In the genomic region with DNA sequence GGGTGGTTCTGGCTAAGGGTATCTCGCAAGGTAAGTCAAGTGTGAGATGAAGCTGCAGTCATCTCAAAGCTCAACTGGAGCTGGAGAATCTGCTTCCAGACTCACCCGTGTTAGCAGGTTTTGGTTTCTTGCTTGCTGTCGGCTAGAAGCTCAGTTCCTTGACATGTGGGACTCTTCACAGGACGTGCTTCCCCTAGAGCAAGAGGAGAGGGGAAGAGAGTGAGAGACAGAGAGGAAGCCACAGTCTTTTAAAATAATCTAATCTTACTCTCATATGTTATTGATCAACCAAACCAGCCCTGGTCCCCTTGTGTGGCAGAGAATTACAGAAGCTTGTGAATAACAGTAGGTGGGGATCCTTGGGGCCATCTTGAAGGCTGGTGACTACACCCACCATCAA, we compare ENCODE assay signal across 8 cellular contexts.
DNase-seq lines count a peak whose midpoint lies in the region; ATAC-seq and TF ChIP-seq lines count a peak whose summit lies in the region.

No MANE protein-coding gene starts in this region.

- no peaks in the 10 kb centered on the region for H3K9me3 Mint-ChIP-seq in activated CD8-positive, alpha-beta T cell treated with anti-CD3 and anti-CD28 coated beads, Interleukin-2, amount 10 ng/mL, durations not matched to agents 7 days and 5 days (ENCODE audit: insufficient read depth)
- H3K9me3 Mint-ChIP-seq in activated CD8-positive, alpha-beta T cell treated with anti-CD3 and anti-CD28 coated beads for 36 hours: no peaks in the 10 kb centered on the region
- no peaks in the 10 kb centered on the region for H3K9me3 Mint-ChIP-seq in T-helper 2 cell treated with Interferon-gamma antibody and Interleukin-4, amounts not matched to agents 5 μg/mL and 100 μg/mL, for 36 hours
- H3K9me3 Mint-ChIP-seq in stimulated activated effector memory CD8-positive, alpha-beta T cell treated with anti-CD3 and anti-CD28 coated beads, Interleukin-12 subunit alpha, Interleukin-12 subunit beta, amount 100 ng/mL, for 72 hours: no peaks in the 10 kb centered on the region

- intact Hi-C loops in activated CD8-positive, alpha-beta T cell treated with anti-CD3 and anti-CD28 coated beads for 36 hours (cut with micrococcal nuclease): loop anchor here (5.0 kb wide), 2 partner anchors 503 to 548 kb away; no protein-coding TSS in a partner anchor

- H3K4me3 Mint-ChIP-seq in activated CD8-positive, alpha-beta T cell treated with anti-CD3 and anti-CD28 coated beads, Interleukin-2, amount 10 ng/mL, durations not matched to agents 7 days and 5 days: no peak overlapping the region
- H3K4me3 Mint-ChIP-seq in activated CD8-positive, alpha-beta T cell treated with anti-CD3 and anti-CD28 coated beads for 36 hours: no peak overlapping the region
- H3K4me3 Mint-ChIP-seq in T-helper 2 cell treated with Interferon-gamma antibody and Interleukin-4, amounts not matched to agents 5 μg/mL and 100 μg/mL, for 36 hours: peak overlapping the region; percentile 14
- H3K4me3 Mint-ChIP-seq in stimulated activated effector memory CD8-positive, alpha-beta T cell treated with anti-CD3 and anti-CD28 coated beads, Interleukin-12 subunit alpha, Interleukin-12 subunit beta, amount 100 ng/mL, for 72 hours: peak overlapping the region; percentile 10

- no peak overlapping the region for H3K27ac Mint-ChIP-seq in activated CD8-positive, alpha-beta T cell treated with anti-CD3 and anti-CD28 coated beads, Interleukin-2, amount 10 ng/mL, durations not matched to agents 7 days and 5 days
- no peak overlapping the region for H3K27ac Mint-ChIP-seq in activated CD8-positive, alpha-beta T cell treated with anti-CD3 and anti-CD28 coated beads for 36 hours
- H3K27ac Mint-ChIP-seq in T-helper 2 cell treated with Interferon-gamma antibody and Interleukin-4, amounts not matched to agents 5 μg/mL and 100 μg/mL, for 36 hours: no peak overlapping the region
- H3K27ac Mint-ChIP-seq in stimulated activated effector memory CD8-positive, alpha-beta T cell treated with anti-CD3 and anti-CD28 coated beads, Interleukin-12 subunit alpha, Interleukin-12 subunit beta, amount 100 ng/mL, for 72 hours: no peak overlapping the region

- no peak for TF ChIP-seq CTCF in activated CD8-positive, alpha-beta T cell treated with anti-CD3 and anti-CD28 coated beads for 36 hours (IDR thresholded peaks at IDR 0.05)

- peaks cover 6% of the 10 kb centered on the region for H3K27me3 Mint-ChIP-seq in activated CD8-positive, alpha-beta T cell treated with anti-CD3 and anti-CD28 coated beads, Interleukin-2, amount 10 ng/mL, durations not matched to agents 7 days and 5 days (ENCODE audit: low read depth)
- peaks cover 8% of the 10 kb centered on the region for H3K27me3 Mint-ChIP-seq in activated CD8-positive, alpha-beta T cell treated with anti-CD3 and anti-CD28 coated beads for 36 hours
- H3K27me3 Mint-ChIP-seq in T-helper 2 cell treated with Interferon-gamma antibody and Interleukin-4, amounts not matched to agents 5 μg/mL and 100 μg/mL, for 36 hours (ENCODE audit: low read depth): peaks cover 17% of the 10 kb centered on the region

- POLR2A ChIA-PET in activated CD8-positive, alpha-beta T cell treated with anti-CD3 and anti-CD28 coated beads, Interleukin-2, amount 10 ng/mL, durations not matched to agents 7 days and 5 days (lab: Charles Lee): interaction anchor here (1.2 to 2.0 kb wide), 4 partner anchors 90 to 587 kb away, joined by 3 to 8 read pairs (median 5); a partner anchor contains a TSS
- POLR2A ChIA-PET in activated CD8-positive, alpha-beta T cell treated with anti-CD3 and anti-CD28 coated beads for 36 hours (lab: Charles Lee): no interaction called here

- no peaks in the 10 kb centered on the region for H3K36me3 Mint-ChIP-seq in activated CD8-positive, alpha-beta T cell treated with anti-CD3 and anti-CD28 coated beads, Interleukin-2, amount 10 ng/mL, durations not matched to agents 7 days and 5 days (ENCODE audit: low read depth)
- H3K36me3 Mint-ChIP-seq in activated CD8-positive, alpha-beta T cell treated with anti-CD3 and anti-CD28 coated beads for 36 hours (ENCODE audit: low read depth): no peaks in the 10 kb centered on the region
- no peaks in the 10 kb centered on the region for H3K36me3 Mint-ChIP-seq in T-helper 2 cell treated with Interferon-gamma antibody and Interleukin-4, amounts not matched to agents 5 μg/mL and 100 μg/mL, for 36 hours (ENCODE audit: low read depth)
- no peaks in the 10 kb centered on the region for H3K36me3 Mint-ChIP-seq in stimulated activated effector memory CD8-positive, alpha-beta T cell treated with anti-CD3 and anti-CD28 coated beads, Interleukin-12 subunit alpha, Interleukin-12 subunit beta, amount 100 ng/mL, for 72 hours

- CTCF ChIA-PET in activated CD8-positive, alpha-beta T cell treated with anti-CD3 and anti-CD28 coated beads, Interleukin-2, amount 10 ng/mL, durations not matched to agents 7 days and 5 days (lab: Charles Lee): interaction anchor here (0.6 to 8.2 kb wide), 71 partner anchors 10 to 1283 kb away, joined by 3 to 234 read pairs (median 4); a partner anchor contains a TSS
- CTCF ChIA-PET in activated CD8-positive, alpha-beta T cell treated with anti-CD3 and anti-CD28 coated beads for 36 hours (lab: Charles Lee): interaction anchor here (0.6 to 8.4 kb wide), 99 partner anchors 8 to 1282 kb away, joined by 3 to 215 read pairs (median 4); a partner anchor contains a TSS

- peaks cover 16% of the 10 kb centered on the region for H3K4me1 Mint-ChIP-seq in activated CD8-positive, alpha-beta T cell treated with anti-CD3 and anti-CD28 coated beads, Interleukin-2, amount 10 ng/mL, durations not matched to agents 7 days and 5 days (ENCODE audit: low read depth)
- H3K4me1 Mint-ChIP-seq in activated CD8-positive, alpha-beta T cell treated with anti-CD3 and anti-CD28 coated beads for 36 hours (ENCODE audit: low read depth): peaks cover 13% of the 10 kb centered on the region
- peaks cover 17% of the 10 kb centered on the region for H3K4me1 Mint-ChIP-seq in T-helper 2 cell treated with Interferon-gamma antibody and Interleukin-4, amounts not matched to agents 5 μg/mL and 100 μg/mL, for 36 hours (ENCODE audit: low read depth)
- H3K4me1 Mint-ChIP-seq in stimulated activated effector memory CD8-positive, alpha-beta T cell treated with anti-CD3 and anti-CD28 coated beads, Interleukin-12 subunit alpha, Interleukin-12 subunit beta, amount 100 ng/mL, for 72 hours: peaks cover 11% of the 10 kb centered on the region

- no peak for DNase-seq in activated CD8-positive, alpha-beta T cell treated with anti-CD3 and anti-CD28 coated beads, Interleukin-2, amount 10 ng/mL, durations not matched to agents 7 days and 5 days
- no peak for DNase-seq in activated CD8-positive, alpha-beta T cell treated with anti-CD3 and anti-CD28 coated beads for 36 hours
- no peak for DNase-seq in T-helper 2 cell treated with Interferon-gamma antibody and Interleukin-4, amounts not matched to agents 5 μg/mL and 100 μg/mL, for 36 hours (ENCODE audit: low spot score)
- DNase-seq in stimulated activated effector memory CD8-positive, alpha-beta T cell treated with anti-CD3 and anti-CD28 coated beads, Interleukin-12 subunit alpha, Interleukin-12 subunit beta, amount 100 ng/mL, for 72 hours (ENCODE audit: low spot score in 2 of 2): no peak
- no peak for DNase-seq in activated gamma-delta T cell treated with Interleukin-2 at 50 U/mL for 16 hours
- no peak for DNase-seq in KG1 (lab: John Stamatoyannopoulos, UW)

- peak; percentile 47 for ATAC-seq in activated CD8-positive, alpha-beta T cell treated with anti-CD3 and anti-CD28 coated beads, Interleukin-2, amount 10 ng/mL, durations not matched to agents 7 days and 5 days
- no peak for ATAC-seq in activated CD8-positive, alpha-beta T cell treated with anti-CD3 and anti-CD28 coated beads for 36 hours
- ATAC-seq in HG02759 (IDR thresholded peaks at IDR 0.05; ENCODE audit: unreplicated experiment) (peak; percentile 73), HG03439 (IDR thresholded peaks at IDR 0.05; ENCODE audit: unreplicated experiment) (no peak)
- no peak for ATAC-seq in stimulated activated effector memory CD8-positive, alpha-beta T cell treated with anti-CD3 and anti-CD28 coated beads, Interleukin-12 subunit alpha, Interleukin-12 subunit beta, amount 100 ng/mL, for 72 hours

Comparison
In these comparisons a context has a peak if more than half of its experiments do, and no peak if none do; other contexts are left out.
1. ATAC-seq: peak in activated CD8-positive, alpha-beta T cell treated with anti-CD3 and anti-CD28 coated beads, Interleukin-2, amount 10 ng/mL, durations not matched to agents 7 days and 5 days (single experiment) and HG02759 (single experiment); none in activated CD8-positive, alpha-beta T cell treated with anti-CD3 and anti-CD28 coated beads for 36 hours (single experiment), stimulated activated effector memory CD8-positive, alpha-beta T cell treated with anti-CD3 and anti-CD28 coated beads, Interleukin-12 subunit alpha, Interleukin-12 subunit beta, amount 100 ng/mL, for 72 hours (single experiment) and HG03439 (single experiment).
2. H3K4me3 Mint-ChIP-seq: peak in T-helper 2 cell treated with Interferon-gamma antibody and Interleukin-4, amounts not matched to agents 5 μg/mL and 100 μg/mL, for 36 hours (single experiment) and stimulated activated effector memory CD8-positive, alpha-beta T cell treated with anti-CD3 and anti-CD28 coated beads, Interleukin-12 subunit alpha, Interleukin-12 subunit beta, amount 100 ng/mL, for 72 hours (single experiment); none in activated CD8-positive, alpha-beta T cell treated with anti-CD3 and anti-CD28 coated beads, Interleukin-2, amount 10 ng/mL, durations not matched to agents 7 days and 5 days (single experiment) and activated CD8-positive, alpha-beta T cell treated with anti-CD3 and anti-CD28 coated beads for 36 hours (single experiment).